In the genomic region with DNA sequence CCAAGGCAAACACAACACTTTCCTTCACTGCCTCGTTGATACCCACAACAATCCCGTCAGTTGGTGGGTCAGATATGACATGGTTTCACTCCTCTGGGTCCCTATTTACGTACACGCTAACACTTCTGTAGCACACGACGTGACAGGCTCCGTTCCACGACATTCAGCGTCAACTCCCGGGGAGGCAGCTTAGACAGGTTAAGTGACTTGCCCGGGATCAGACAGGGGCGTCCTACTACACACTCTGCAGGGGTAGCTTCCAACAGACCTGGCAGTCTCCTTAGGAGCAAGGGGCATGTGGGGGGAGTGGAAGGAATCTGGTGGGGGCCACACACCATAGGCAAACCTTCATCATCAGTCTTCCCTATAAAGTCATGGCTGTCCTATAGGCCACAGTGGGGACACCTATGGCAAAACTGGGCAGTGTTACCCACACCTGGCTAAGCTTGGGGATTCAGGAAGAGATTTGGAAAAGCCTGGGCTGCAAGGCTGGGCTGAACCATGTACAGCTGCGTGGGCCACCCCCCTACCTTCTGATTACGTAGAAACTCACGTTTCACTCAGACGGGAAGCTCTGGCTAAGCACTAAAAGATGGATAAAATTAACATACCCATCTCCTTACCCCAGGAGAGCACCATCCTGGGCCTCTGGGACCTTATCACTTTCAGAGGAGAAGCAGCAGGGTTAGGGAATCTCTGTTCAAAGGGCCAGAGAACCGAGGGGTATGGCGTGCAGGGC, we compare ENCODE assay signal across 10 cellular contexts. TPM values are rescaled to one million over a fixed set of nuclear protein-coding genes. Genes with fewer than 3 reads are reported as not detected.
DNase-seq lines count a peak whose midpoint lies in the region; ATAC-seq, FAIRE-seq and TF ChIP-seq lines count a peak whose summit lies in the region.
"Had no signal": no experiment of that assay in that cellular context is flagged by ENCODE, and none has a peak within 500 bp of the region (broad histone marks: within the 10 kb centered on the region; RNA-seq: fewer than 3 reads in every experiment).

No MANE protein-coding gene starts in this region.

- peak overlapping the region; percentile 95 for H3K27ac ChIP-seq in C4-2B
- H3K27ac ChIP-seq in HUES64 (ENCODE audit: low read depth, low read length): no peak overlapping the region

- no peaks in the 10 kb centered on the region for H3K9me3 ChIP-seq in HUES64 (ENCODE audit: insufficient read depth, low read depth, low read length)

- peaks cover 7% of the 10 kb centered on the region for H3K27me3 ChIP-seq in HUES64 (ENCODE audit: insufficient read depth, low read length)

- H3K9ac ChIP-seq in HUES64 (ENCODE audit: low read depth, low read length): no peak overlapping the region

- H3K36me3 ChIP-seq in HUES64 (ENCODE audit: insufficient read depth, low read length): peaks cover 3% of the 10 kb centered on the region; the same call in 1 of the 2 replicates

- no peak for ATAC-seq in naive B cell (ENCODE audit: low read depth in 2 of 2)

- peak overlapping the region; percentile 80 for H3K4me3 Mint-ChIP-seq in MCF 10A (ENCODE audit: unreplicated experiment)
- H3K4me3 Mint-ChIP-seq in naive B cell: peak overlapping the region; percentile 81 to 99 (median 88)

- H3K27me3 Mint-ChIP-seq in MCF 10A (ENCODE audit: insufficient read depth, unreplicated experiment): no peaks in the 10 kb centered on the region
- no peaks in the 10 kb centered on the region for H3K27me3 Mint-ChIP-seq in naive B cell

- CTCF ChIA-PET in MCF 10A (lab: Yijun Ruan, JAX): interaction anchor here (0.6 to 8.2 kb wide), 8 partner anchors 8 to 223 kb away, joined by 3 to 75 read pairs (median 4); no protein-coding TSS in a partner anchor

- peaks cover 14% of the 10 kb centered on the region for H3K4me1 Mint-ChIP-seq in MCF 10A (ENCODE audit: insufficient read depth, unreplicated experiment)
- peaks cover 26 to 43% (median 27%) of the 10 kb centered on the region in 3 donors for H3K4me1 Mint-ChIP-seq in naive B cell

- 79% methylated on average over 18 of the region's 18 CpGs for WGBS in HUES64

- no peak for DNase-seq in MCF 10A (ENCODE audit: unreplicated experiment)
- DNase-seq in naive B cell: no peak
- DNase-seq in iPS-NIHi11 (ENCODE audit: low spot score): no peak
- no peak for DNase-seq in kidney tubule cell (ENCODE audit: low spot score)
- no peak for DNase-seq in COLO668 (lab: John Stamatoyannopoulos, UW; ENCODE audit: unreplicated experiment)
- DNase-seq in urothelium cell line (ENCODE audit: low spot score): no peak
- DNase-seq: activated CD8-positive, alpha-beta memory T cell treated with anti-CD3 and anti-CD28 coated beads, Interleukin-2, amount 50 U/mL, for 48 hours; GF-D8 had no signal

- peak overlapping the region; percentile 69 for H3K27ac Mint-ChIP-seq in MCF 10A (ENCODE audit: low read depth, unreplicated experiment)
- H3K27ac Mint-ChIP-seq in naive B cell: peak overlapping the region in 5 of 6 donors; percentile 47 to 97 (median 83)

- peaks cover 6% of the 10 kb centered on the region; the same call in 1 of the 2 replicates for H3K4me1 ChIP-seq in HUES64 (ENCODE audit: insufficient read depth, low read length)

- TSS peak; percentile 6 for BruUV-seq in MCF 10A (replicated peaks; lab: Mats Ljungman, UMichigan)

- H3K4me3 ChIP-seq in HUES64 (ENCODE audit: low read length): peak overlapping the region; percentile 89

- no peak for FAIRE-seq in urothelium cell line (lab: Jason Lieb, UNC)

- peaks cover 40% of the 10 kb centered on the region for H3K36me3 Mint-ChIP-seq in MCF 10A (ENCODE audit: insufficient read depth, unreplicated experiment)
- no peaks in the 10 kb centered on the region for H3K36me3 Mint-ChIP-seq in naive B cell

- intact Hi-C loops in MCF 10A (cut with micrococcal nuclease): no loop called here

- POLR2A ChIA-PET in MCF 10A (lab: Yijun Ruan, JAX): interaction anchor here (0.6 to 4.2 kb wide), 13 partner anchors 8 to 260 kb away, joined by 3 to 79 read pairs (median 25); a partner anchor contains a TSS

- H3K9me3 Mint-ChIP-seq in MCF 10A (ENCODE audit: unreplicated experiment) (no peaks in the 10 kb centered on the region), naive B cell (no peaks in the 10 kb centered on the region)

- TF ChIP-seq CTCF in C4-2B (conservative IDR thresholded peaks at IDR 0.05) (no peak), MCF 10A (IDR thresholded peaks at IDR 0.05; ENCODE audit: unreplicated experiment) (no peak)

RNA-seq across cellular contexts. Expression of a gene that starts 2.0 kb away (rescaled TPM):
- 7.7 TPM for polyA plus RNA-seq in HUES64 (2013, experiment 1 of 2)
- polyA plus RNA-seq in HUES64 (2013, experiment 2 of 2): 8.2 TPM
- 14.6 and 16.5 TPM in 2 replicates for total RNA-seq in MCF 10A (2022)
- 10 to 100 TPM; 19.8 to 33.5 (median 25.0) TPM for polyA plus RNA-seq in naive B cell (ENCODE audit: low read depth in 6 of 6)

RNA-seq across cellular contexts. Expression of a gene that starts 11.9 kb away (rescaled TPM):
- polyA plus RNA-seq in HUES64 (2013, experiment 1 of 2): 3.0 TPM
- 2.4 TPM for polyA plus RNA-seq in HUES64 (2013, experiment 2 of 2)
- total RNA-seq in MCF 10A (2022): 19.2 and 21.9 TPM in 2 replicates
- 1 to 10 TPM; 1.8 to 3.0 (median 2.2) TPM for polyA plus RNA-seq in naive B cell (ENCODE audit: low read depth in 6 of 6)

RNA-seq across cellular contexts. Expression of a gene that starts 25.8 kb away (rescaled TPM):
- 56.2 TPM for polyA plus RNA-seq in HUES64 (2013, experiment 1 of 2)
- 55.3 TPM for polyA plus RNA-seq in HUES64 (2013, experiment 2 of 2)
- 132 and 152 TPM in 2 replicates for total RNA-seq in MCF 10A (2022)
- polyA plus RNA-seq in naive B cell (ENCODE audit: low read depth in 6 of 6): 10 to 100 TPM in 5 of 6 donors, 1 to 10 TPM in 1; 9.4 to 40.7 (median 25.2) TPM
